22 cellular contexts compared by ENCODE assay signal in the genomic region with DNA sequence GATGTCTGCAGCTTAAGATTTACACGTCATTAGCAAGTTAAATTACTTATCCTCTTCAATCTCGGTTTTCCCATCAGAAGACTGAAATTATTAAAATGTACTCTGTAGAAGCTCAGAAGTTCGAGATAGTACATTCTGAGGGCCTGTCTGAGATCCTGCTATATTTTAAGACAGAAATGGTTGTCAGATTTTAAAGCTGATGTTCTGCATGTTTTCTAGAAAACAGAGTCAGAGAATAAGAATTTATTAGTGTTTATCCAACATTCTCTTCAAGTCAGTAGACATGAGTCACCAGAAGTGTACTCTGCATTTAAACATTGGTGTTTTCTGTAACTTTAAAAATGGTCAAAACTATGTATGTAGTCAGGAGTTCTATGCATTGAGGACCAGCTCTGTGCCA.
DNase-seq lines count a peak whose midpoint lies in the region; TF ChIP-seq lines count a peak whose summit lies in the region.
"Had no signal": no experiment of that assay in that cellular context is flagged by ENCODE, and none has a peak within 500 bp of the region (broad histone marks: within the 10 kb centered on the region; RNA-seq: fewer than 3 reads in every experiment).

No MANE protein-coding gene starts in this region.

- H3K4me3 ChIP-seq in fibroblast of pulmonary artery (replicated peaks; ENCODE audit: low read depth, low read length) (no peak overlapping the region), smooth muscle cell (no peak overlapping the region)
- H3K4me3 ChIP-seq: upper lobe of left lung had no signal

- H3K36me3 Mint-ChIP-seq in immature natural killer cell = no peaks in the 10 kb centered on the region
- H3K36me3 Mint-ChIP-seq: memory B cell had no signal

- H3K27me3 Mint-ChIP-seq in immature natural killer cell (ENCODE audit: low read depth in 3 of 3) = peaks cover 0 to 2% (median 1%) of the 10 kb centered on the region in 3 donors
- H3K27me3 Mint-ChIP-seq: activated T-cell treated with anti-CD3 and anti-CD28 coated beads, Interleukin-2, amount 50 U/mL, for 24 hours; memory B cell had no signal

- no peak overlapping the region for H3K4me3 Mint-ChIP-seq in immature natural killer cell
- H3K4me3 Mint-ChIP-seq: activated naive CD4-positive, alpha-beta T cell treated with anti-CD3 and anti-CD28 coated beads for 36 hours; activated T-cell treated with anti-CD3 and anti-CD28 coated beads, Interleukin-2, amount 50 U/mL, for 24 hours; memory B cell had no signal

- no peaks in the 10 kb centered on the region for H3K79me2 ChIP-seq in smooth muscle cell (ENCODE audit: low read depth)

- peaks cover 0 to 31% (median 4%) of the 10 kb centered on the region in 6 donors for H3K9me3 Mint-ChIP-seq in immature natural killer cell
- H3K9me3 Mint-ChIP-seq: memory B cell had no signal

- no peaks in the 10 kb centered on the region for H3K27me3 ChIP-seq in smooth muscle cell (ENCODE audit: low read depth)
- H3K27me3 ChIP-seq: upper lobe of left lung had no signal

- peak; percentile 85 for DNase-seq in EH (ENCODE audit: low read depth)
- DNase-seq in amniotic epithelial cell (ENCODE audit: low read depth) = peak; percentile 73
- DNase-seq in fibroblast of pulmonary artery (ENCODE audit: low read depth) = peak; percentile 7
- no peak for DNase-seq in smooth muscle cell (lab: John Stamatoyannopoulos, UW; ENCODE audit: unreplicated experiment)
- DNase-seq in immature natural killer cell = no peak
- DNase-seq in globus pallidus (ENCODE audit: low spot score) = no peak
- DNase-seq in SIG-M5 treated with dmso at 0.1 percent for 504 hours (lab: John Stamatoyannopoulos, UW; ENCODE audit: unreplicated experiment) = no peak
- DNase-seq: activated CD4-positive, alpha-beta T cell treated with anti-CD3 and anti-CD28 coated beads for 1 hour; activated naive CD4-positive, alpha-beta T cell treated with anti-CD3 and anti-CD28 coated beads for 36 hours; activated T-cell treated with anti-CD3 and anti-CD28 coated beads, Interleukin-2, amount 50 U/mL, for 24 hours; anterior cingulate cortex; effector CD8-positive, alpha-beta T cell; glutamatergic neuron; left cardiac atrium; NCI-H1105; NCI-H2029; NCI-H2227 treated with DMSO at 0.1 percent for 48 hours; NCI-H774; occipital lobe; stimulated activated CD4-positive, alpha-beta T cell treated with anti-CD3 and anti-CD28 coated beads, Interleukin-15, amount 100 ng/mL, for 24 hours; upper lobe of left lung had no signal

- TF ChIP-seq CTCF in fibroblast of pulmonary artery (IDR thresholded peaks at IDR 0.05; ENCODE audit: low read length, missing control alignments) = no peak
- no peak for TF ChIP-seq CTCF in smooth muscle cell (IDR thresholded peaks at IDR 0.05; ENCODE audit: borderline replicate concordance, insufficient read depth, poor library complexity, severe bottlenecking)

- H3K27ac ChIP-seq in smooth muscle cell (ENCODE audit: low read depth) = peak overlapping the region; percentile 83
- H3K27ac ChIP-seq: upper lobe of left lung had no signal

- no peaks in the 10 kb centered on the region for H3K4me1 ChIP-seq in smooth muscle cell (ENCODE audit: low read depth)
- H3K4me1 ChIP-seq: upper lobe of left lung had no signal

- H3K4me1 Mint-ChIP-seq in immature natural killer cell = no peaks in the 10 kb centered on the region
- H3K4me1 Mint-ChIP-seq: memory B cell had no signal

- no peak overlapping the region for H3K27ac Mint-ChIP-seq in immature natural killer cell
- H3K27ac Mint-ChIP-seq: activated naive CD4-positive, alpha-beta T cell treated with anti-CD3 and anti-CD28 coated beads for 36 hours; activated T-cell treated with anti-CD3 and anti-CD28 coated beads, Interleukin-2, amount 50 U/mL, for 24 hours; memory B cell had no signal

- peak overlapping the region; percentile 22 for H2AFZ ChIP-seq in smooth muscle cell (ENCODE audit: low read depth)

- 7% methylated on average over 3 of the region's 3 CpGs for whole genome bisulfite sequencing in smooth muscle cell (ENCODE audit: low lambda C conversion rate)

- H3K9ac ChIP-seq in smooth muscle cell (ENCODE audit: low read depth) = peak overlapping the region; percentile 25

- peak overlapping the region; percentile 58 for H3K4me2 ChIP-seq in smooth muscle cell

- no peaks in the 10 kb centered on the region for H3K9me3 ChIP-seq in smooth muscle cell (replicated peaks; ENCODE audit: low read depth)

- no peaks in the 10 kb centered on the region for H3K36me3 ChIP-seq in smooth muscle cell (ENCODE audit: low read depth)
- H3K36me3 ChIP-seq: upper lobe of left lung had no signal

- H3F3A ChIP-seq in smooth muscle cell (ENCODE audit: low read depth) = peaks cover 4% of the 10 kb centered on the region

- H4K20me1 ChIP-seq in smooth muscle cell (ENCODE audit: low read depth) = no peaks in the 10 kb centered on the region

Comparison
In these comparisons a context has a peak if more than half of its experiments do, and no peak if none do; other contexts are left out.
1. DNase-seq: peak in EH (single experiment), amniotic epithelial cell (single experiment) and fibroblast of pulmonary artery (single experiment); none in smooth muscle cell (single experiment), immature natural killer cell (0 of 3), globus pallidus (single experiment) and SIG-M5 treated with dmso at 0.1 percent for 504 hours (single experiment).